In the genomic region with DNA sequence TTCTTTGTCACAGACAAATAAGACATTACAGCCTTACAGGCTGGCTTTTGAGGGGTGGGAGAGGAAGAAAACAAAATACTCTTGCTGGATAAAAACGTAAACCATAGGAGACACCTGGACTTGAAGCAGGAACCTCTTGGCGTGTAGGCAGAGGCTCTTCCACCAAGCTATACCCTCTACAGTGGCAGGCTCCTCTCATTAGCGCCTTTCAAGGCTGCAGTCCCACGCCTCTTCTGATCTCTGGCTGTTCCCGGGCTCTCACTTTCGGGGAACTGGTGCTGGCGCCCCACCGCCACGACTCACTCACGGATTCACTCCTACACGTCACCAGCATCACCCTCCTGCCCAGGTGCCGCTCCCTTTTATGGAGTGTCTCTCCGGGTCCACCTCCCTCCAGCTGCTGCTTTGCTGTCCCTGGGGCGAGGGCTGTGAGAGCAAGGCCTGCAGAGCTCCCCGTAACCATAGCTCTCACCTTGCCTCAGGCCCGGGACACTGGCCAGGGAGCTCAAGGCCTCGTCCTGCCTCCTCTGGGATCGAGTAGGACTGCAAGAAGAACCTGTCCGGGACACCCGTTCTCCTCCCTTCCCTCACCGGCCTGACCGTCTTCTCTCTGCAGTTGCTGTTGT, we compare ENCODE assay signal across 2 cellular contexts.
TF ChIP-seq lines count a peak whose summit lies in the region.

No MANE protein-coding gene starts in this region.

TF ChIP-seq in GM23338, 12 proteins besides CTCF, POLR2A, EP300 and RAD21 (continued from another document):
- TF ChIP-seq, protein P1, sequence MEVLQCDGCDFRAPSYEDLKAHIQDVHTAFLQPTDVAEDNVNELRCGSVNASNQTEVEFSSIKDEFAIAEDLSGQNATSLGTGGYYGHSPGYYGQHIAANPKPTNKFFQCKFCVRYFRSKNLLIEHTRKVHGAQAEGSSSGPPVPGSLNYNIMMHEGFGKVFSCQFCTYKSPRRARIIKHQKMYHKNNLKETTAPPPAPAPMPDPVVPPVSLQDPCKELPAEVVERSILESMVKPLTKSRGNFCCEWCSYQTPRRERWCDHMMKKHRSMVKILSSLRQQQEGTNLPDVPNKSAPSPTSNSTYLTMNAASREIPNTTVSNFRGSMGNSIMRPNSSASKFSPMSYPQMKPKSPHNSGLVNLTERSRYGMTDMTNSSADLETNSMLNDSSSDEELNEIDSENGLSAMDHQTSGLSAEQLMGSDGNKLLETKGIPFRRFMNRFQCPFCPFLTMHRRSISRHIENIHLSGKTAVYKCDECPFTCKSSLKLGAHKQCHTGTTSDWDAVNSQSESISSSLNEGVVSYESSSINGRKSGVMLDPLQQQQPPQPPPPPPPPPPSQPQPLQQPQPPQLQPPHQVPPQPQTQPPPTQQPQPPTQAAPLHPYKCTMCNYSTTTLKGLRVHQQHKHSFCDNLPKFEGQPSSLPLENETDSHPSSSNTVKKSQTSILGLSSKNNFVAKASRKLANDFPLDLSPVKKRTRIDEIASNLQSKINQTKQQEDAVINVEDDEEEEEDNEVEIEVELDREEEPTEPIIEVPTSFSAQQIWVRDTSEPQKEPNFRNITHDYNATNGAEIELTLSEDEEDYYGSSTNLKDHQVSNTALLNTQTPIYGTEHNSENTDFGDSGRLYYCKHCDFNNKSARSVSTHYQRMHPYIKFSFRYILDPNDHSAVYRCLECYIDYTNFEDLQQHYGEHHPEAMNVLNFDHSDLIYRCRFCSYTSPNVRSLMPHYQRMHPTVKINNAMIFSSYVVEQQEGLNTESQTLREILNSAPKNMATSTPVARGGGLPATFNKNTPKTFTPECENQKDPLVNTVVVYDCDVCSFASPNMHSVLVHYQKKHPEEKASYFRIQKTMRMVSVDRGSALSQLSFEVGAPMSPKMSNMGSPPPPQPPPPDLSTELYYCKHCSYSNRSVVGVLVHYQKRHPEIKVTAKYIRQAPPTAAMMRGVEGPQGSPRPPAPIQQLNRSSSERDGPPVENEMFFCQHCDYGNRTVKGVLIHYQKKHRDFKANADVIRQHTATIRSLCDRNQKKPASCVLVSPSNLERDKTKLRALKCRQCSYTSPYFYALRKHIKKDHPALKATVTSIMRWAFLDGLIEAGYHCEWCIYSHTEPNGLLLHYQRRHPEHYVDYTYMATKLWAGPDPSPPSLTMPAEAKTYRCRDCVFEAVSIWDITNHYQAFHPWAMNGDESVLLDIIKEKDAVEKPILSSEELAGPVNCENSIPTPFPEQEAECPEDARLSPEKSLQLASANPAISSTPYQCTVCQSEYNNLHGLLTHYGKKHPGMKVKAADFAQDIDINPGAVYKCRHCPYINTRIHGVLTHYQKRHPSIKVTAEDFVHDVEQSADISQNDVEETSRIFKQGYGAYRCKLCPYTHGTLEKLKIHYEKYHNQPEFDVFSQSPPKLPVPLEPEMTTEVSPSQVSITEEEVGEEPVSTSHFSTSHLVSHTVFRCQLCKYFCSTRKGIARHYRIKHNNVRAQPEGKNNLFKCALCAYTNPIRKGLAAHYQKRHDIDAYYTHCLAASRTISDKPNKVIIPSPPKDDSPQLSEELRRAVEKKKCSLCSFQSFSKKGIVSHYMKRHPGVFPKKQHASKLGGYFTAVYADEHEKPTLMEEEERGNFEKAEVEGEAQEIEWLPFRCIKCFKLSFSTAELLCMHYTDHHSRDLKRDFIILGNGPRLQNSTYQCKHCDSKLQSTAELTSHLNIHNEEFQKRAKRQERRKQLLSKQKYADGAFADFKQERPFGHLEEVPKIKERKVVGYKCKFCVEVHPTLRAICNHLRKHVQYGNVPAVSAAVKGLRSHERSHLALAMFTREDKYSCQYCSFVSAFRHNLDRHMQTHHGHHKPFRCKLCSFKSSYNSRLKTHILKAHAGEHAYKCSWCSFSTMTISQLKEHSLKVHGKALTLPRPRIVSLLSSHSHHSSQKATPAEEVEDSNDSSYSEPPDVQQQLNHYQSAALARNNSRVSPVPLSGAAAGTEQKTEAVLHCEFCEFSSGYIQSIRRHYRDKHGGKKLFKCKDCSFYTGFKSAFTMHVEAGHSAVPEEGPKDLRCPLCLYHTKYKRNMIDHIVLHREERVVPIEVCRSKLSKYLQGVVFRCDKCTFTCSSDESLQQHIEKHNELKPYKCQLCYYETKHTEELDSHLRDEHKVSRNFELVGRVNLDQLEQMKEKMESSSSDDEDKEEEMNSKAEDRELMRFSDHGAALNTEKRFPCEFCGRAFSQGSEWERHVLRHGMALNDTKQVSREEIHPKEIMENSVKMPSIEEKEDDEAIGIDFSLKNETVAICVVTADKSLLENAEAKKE (CRISPR knock-in tag; IDR thresholded peaks at IDR 0.05), result no peak
- TF ChIP-seq, protein P2, sequence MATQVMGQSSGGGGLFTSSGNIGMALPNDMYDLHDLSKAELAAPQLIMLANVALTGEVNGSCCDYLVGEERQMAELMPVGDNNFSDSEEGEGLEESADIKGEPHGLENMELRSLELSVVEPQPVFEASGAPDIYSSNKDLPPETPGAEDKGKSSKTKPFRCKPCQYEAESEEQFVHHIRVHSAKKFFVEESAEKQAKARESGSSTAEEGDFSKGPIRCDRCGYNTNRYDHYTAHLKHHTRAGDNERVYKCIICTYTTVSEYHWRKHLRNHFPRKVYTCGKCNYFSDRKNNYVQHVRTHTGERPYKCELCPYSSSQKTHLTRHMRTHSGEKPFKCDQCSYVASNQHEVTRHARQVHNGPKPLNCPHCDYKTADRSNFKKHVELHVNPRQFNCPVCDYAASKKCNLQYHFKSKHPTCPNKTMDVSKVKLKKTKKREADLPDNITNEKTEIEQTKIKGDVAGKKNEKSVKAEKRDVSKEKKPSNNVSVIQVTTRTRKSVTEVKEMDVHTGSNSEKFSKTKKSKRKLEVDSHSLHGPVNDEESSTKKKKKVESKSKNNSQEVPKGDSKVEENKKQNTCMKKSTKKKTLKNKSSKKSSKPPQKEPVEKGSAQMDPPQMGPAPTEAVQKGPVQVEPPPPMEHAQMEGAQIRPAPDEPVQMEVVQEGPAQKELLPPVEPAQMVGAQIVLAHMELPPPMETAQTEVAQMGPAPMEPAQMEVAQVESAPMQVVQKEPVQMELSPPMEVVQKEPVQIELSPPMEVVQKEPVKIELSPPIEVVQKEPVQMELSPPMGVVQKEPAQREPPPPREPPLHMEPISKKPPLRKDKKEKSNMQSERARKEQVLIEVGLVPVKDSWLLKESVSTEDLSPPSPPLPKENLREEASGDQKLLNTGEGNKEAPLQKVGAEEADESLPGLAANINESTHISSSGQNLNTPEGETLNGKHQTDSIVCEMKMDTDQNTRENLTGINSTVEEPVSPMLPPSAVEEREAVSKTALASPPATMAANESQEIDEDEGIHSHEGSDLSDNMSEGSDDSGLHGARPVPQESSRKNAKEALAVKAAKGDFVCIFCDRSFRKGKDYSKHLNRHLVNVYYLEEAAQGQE (IDR thresholded peaks at IDR 0.05; ENCODE audit: unreplicated experiment), result no peak
- no peak for TF ChIP-seq NANOG (IDR thresholded peaks at IDR 0.05; ENCODE audit: borderline replicate concordance)

TF ChIP-seq in SK-N-SH, 30 proteins besides CTCF, POLR2A, EP300 and RAD21 (continued from another document):
- TF ChIP-seq MAX (IDR thresholded peaks at IDR 0.05; ENCODE audit: low read depth) (no peak), MEF2A (IDR thresholded peaks at IDR 0.05; ENCODE audit: borderline replicate concordance, low read depth) (no peak), FOXM1 (IDR thresholded peaks at IDR 0.05; ENCODE audit: low read depth) (no peak)
